18 cellular contexts compared by ENCODE assay signal in the genomic region with DNA sequence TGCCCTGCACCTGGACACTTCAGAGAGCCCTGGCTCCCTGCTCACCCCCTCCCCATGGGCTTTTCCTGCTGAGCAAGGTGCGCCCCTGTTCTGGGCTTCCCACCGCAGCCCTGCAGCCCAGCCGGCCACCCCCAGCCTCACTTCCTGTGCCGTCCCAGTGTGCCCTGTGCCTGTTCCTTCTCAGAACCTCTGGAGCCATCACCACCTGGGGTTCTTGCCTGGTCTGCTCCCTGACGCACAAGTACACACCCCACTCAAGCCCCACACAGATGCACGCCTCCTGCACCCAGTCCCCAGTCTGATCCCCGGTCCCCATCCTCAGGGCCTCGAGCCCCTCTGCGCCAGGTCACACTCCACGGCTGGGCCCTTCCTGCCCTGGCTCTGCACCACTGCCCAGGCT. TPM values are rescaled to one million over a fixed set of nuclear protein-coding genes. Genes with fewer than 3 reads are reported as not detected.
A peak's percentile ranks its signal among the peaks of the same experiment; 100 is the strongest.
DNase-seq lines count a peak whose midpoint lies in the region; ATAC-seq and TF ChIP-seq lines count a peak whose summit lies in the region.
"Had no signal": no experiment of that assay in that cellular context is flagged by ENCODE, and none has a peak within 500 bp of the region (broad histone marks: within the 10 kb centered on the region; RNA-seq: fewer than 3 reads in every experiment).

No MANE protein-coding gene starts in this region.

- POLR2A ChIA-PET in MCF 10A (lab: Yijun Ruan, JAX): no interaction called here
- POLR2A ChIA-PET in WTC11 (lab: Charles Lee): no interaction called here

- H3F3A ChIP-seq in neural progenitor cell (ENCODE audit: low read depth): no peaks in the 10 kb centered on the region

- DNase-seq in MCF 10A (ENCODE audit: unreplicated experiment) (no peak), mammary epithelial cell (no peak), WTC11 (ENCODE audit: low spot score) (no peak), iPS-NIHi11 (ENCODE audit: low spot score) (peak; percentile 7), sciatic nerve (ENCODE audit: low spot score) (no peak), endodermal cell (no peak), neural progenitor cell (ENCODE audit: low spot score) (no peak)
- DNase-seq: AML-193; CD4-positive, CD25-positive, alpha-beta regulatory T cell; CD8-positive, alpha-beta memory T cell; COR-L47; DMS 273 treated with DMSO at 0.1 percent for 48 hours; HFFc6; IMR-90 had no signal

- H3K4me3 ChIP-seq in mammary epithelial cell (replicated peaks in 1 of 3; ENCODE audit: insufficient read depth in 1 of 3, low read depth in 2 of 3, low read length in 3 of 3): no peak overlapping the region
- H3K4me3 ChIP-seq in endodermal cell (ENCODE audit: low read length): no peak overlapping the region
- no peak overlapping the region for H3K4me3 ChIP-seq in neural progenitor cell
- H3K4me3 ChIP-seq: A549 had no signal

- H3K9ac ChIP-seq in mammary epithelial cell (ENCODE audit: insufficient read depth, low read length): no peak overlapping the region
- H3K9ac ChIP-seq in endodermal cell (ENCODE audit: extremely low read depth, low read length, poor library complexity, severe bottlenecking): no peak overlapping the region
- no peak overlapping the region for H3K9ac ChIP-seq in neural progenitor cell

- H3K4me1 ChIP-seq in mammary epithelial cell (ENCODE audit: insufficient read depth, low read length) (no peaks in the 10 kb centered on the region), endodermal cell (ENCODE audit: control insufficient read depth, insufficient read depth, low read length) (no peaks in the 10 kb centered on the region), neural progenitor cell (no peaks in the 10 kb centered on the region)
- H3K4me1 ChIP-seq: A549 had no signal

- H3K79me2 ChIP-seq in mammary epithelial cell (ENCODE audit: insufficient read depth, low read length): no peaks in the 10 kb centered on the region
- no peaks in the 10 kb centered on the region for H3K79me2 ChIP-seq in neural progenitor cell (ENCODE audit: low read depth)

- H4K20me1 ChIP-seq in mammary epithelial cell (ENCODE audit: insufficient read depth, low read length): no peaks in the 10 kb centered on the region
- H4K20me1 ChIP-seq in neural progenitor cell (ENCODE audit: low read depth): no peaks in the 10 kb centered on the region

- BruUV-seq in MCF 10A (replicated peaks; lab: Mats Ljungman, UMichigan) (no TSS peak), mammary epithelial cell (replicated peaks; lab: Mats Ljungman, UMichigan) (no TSS peak)

- 97% methylated on average over 7 of the region's 10 CpGs for WGBS in mammary epithelial cell (ENCODE audit: low coverage, missing lambda C conversion rate)
- 93 to 100% methylated on average over 2 to 10 of the region's 10 CpGs for WGBS in endodermal cell (ENCODE audit: insufficient coverage in 1 of 2, insufficient read length in 1 of 2), 2 experiments

- H3K27me3 Mint-ChIP-seq in MCF 10A (ENCODE audit: insufficient read depth, unreplicated experiment) (no peaks in the 10 kb centered on the region), WTC11 (ENCODE audit: low read depth) (no peaks in the 10 kb centered on the region; the same call in 1 of the 2 replicates), endodermal cell (ENCODE audit: insufficient read depth) (no peaks in the 10 kb centered on the region), neural progenitor cell (ENCODE audit: insufficient read depth, low read depth) (no peaks in the 10 kb centered on the region)
- H3K27me3 Mint-ChIP-seq: CD4-positive, CD25-positive, alpha-beta regulatory T cell; CD8-positive, alpha-beta memory T cell had no signal

- H3K4me1 Mint-ChIP-seq in MCF 10A (ENCODE audit: insufficient read depth, unreplicated experiment): peaks cover 1% of the 10 kb centered on the region
- H3K4me1 Mint-ChIP-seq in WTC11: no peaks in the 10 kb centered on the region
- no peaks in the 10 kb centered on the region for H3K4me1 Mint-ChIP-seq in endodermal cell
- peaks cover 4% of the 10 kb centered on the region for H3K4me1 Mint-ChIP-seq in neural progenitor cell

- H3K4me3 Mint-ChIP-seq in MCF 10A (ENCODE audit: unreplicated experiment): no peak overlapping the region
- no peak overlapping the region for H3K4me3 Mint-ChIP-seq in WTC11
- H3K4me3 Mint-ChIP-seq in endodermal cell: no peak overlapping the region
- H3K4me3 Mint-ChIP-seq in neural progenitor cell: no peak overlapping the region
- H3K4me3 Mint-ChIP-seq: CD4-positive, CD25-positive, alpha-beta regulatory T cell; CD8-positive, alpha-beta memory T cell; HFFc6 had no signal

- H3K36me3 Mint-ChIP-seq in MCF 10A (ENCODE audit: insufficient read depth, unreplicated experiment) (peaks cover 16% of the 10 kb centered on the region), WTC11 (peaks cover 3% of the 10 kb centered on the region; the same call in 1 of the 2 replicates), endodermal cell (ENCODE audit: low read depth) (peaks cover 15% of the 10 kb centered on the region), neural progenitor cell (no peaks in the 10 kb centered on the region)

- H3K4me2 ChIP-seq in mammary epithelial cell (ENCODE audit: insufficient read depth, low read depth, low read length): no peak overlapping the region
- H3K4me2 ChIP-seq in neural progenitor cell: no peak overlapping the region
- H3K4me2 ChIP-seq: A549 had no signal

- intact Hi-C loops in MCF 10A (cut with micrococcal nuclease): no loop called here
- intact Hi-C loops in mammary epithelial cell (cut with micrococcal nuclease): no loop called here
- intact Hi-C loops in sciatic nerve (cut with DNase I): no loop called here

- H3K36me3 ChIP-seq in mammary epithelial cell (ENCODE audit: insufficient read depth, low read length) (no peaks in the 10 kb centered on the region), endodermal cell (ENCODE audit: control insufficient read depth, insufficient read depth, low read length) (peaks cover 3% of the 10 kb centered on the region), neural progenitor cell (no peaks in the 10 kb centered on the region)

- H3K27ac Mint-ChIP-seq in MCF 10A (ENCODE audit: low read depth, unreplicated experiment): peak overlapping the region; percentile 35
- H3K27ac Mint-ChIP-seq in WTC11: 0 out of 2 replicates have a peak overlapping the region, but pooled peaks have one; percentile 27
- H3K27ac Mint-ChIP-seq in endodermal cell: no peak overlapping the region
- H3K27ac Mint-ChIP-seq in neural progenitor cell: no peak overlapping the region
- H3K27ac Mint-ChIP-seq: CD4-positive, CD25-positive, alpha-beta regulatory T cell; HFFc6 had no signal

- H3K9me3 Mint-ChIP-seq in MCF 10A (ENCODE audit: unreplicated experiment): no peaks in the 10 kb centered on the region
- H3K9me3 Mint-ChIP-seq in WTC11: no peaks in the 10 kb centered on the region
- H3K9me3 Mint-ChIP-seq in endodermal cell: no peaks in the 10 kb centered on the region
- H3K9me3 Mint-ChIP-seq in neural progenitor cell: no peaks in the 10 kb centered on the region
- H3K9me3 Mint-ChIP-seq: CD4-positive, CD25-positive, alpha-beta regulatory T cell; CD8-positive, alpha-beta memory T cell; HFFc6 had no signal

- H3K27me3 ChIP-seq in mammary epithelial cell (ENCODE audit: insufficient read depth, low read length) (no peaks in the 10 kb centered on the region), endodermal cell (ENCODE audit: control insufficient read depth, insufficient read depth, low read length, poor library complexity, severe bottlenecking) (no peaks in the 10 kb centered on the region), neural progenitor cell (no peaks in the 10 kb centered on the region)

- ATAC-seq in WTC11 (no peak), sciatic nerve (peak; percentile 13), HG03457 (IDR thresholded peaks at IDR 0.05; ENCODE audit: unreplicated experiment) (no peak)
- ATAC-seq: A549, HCT116 had no signal

- dilution Hi-C loops in mammary epithelial cell (cut with HindIII; ENCODE audit: low sequenced_read_pairs): loop anchor here (5.0 kb wide), 2 partner anchors 34 to 104 kb away; partner anchors contain the start of gene TANGO2

- H3K9me3 ChIP-seq in mammary epithelial cell (replicated peaks; ENCODE audit: insufficient read depth, low read length) (no peaks in the 10 kb centered on the region), endodermal cell (ENCODE audit: control insufficient read depth, low read length) (no peaks in the 10 kb centered on the region), neural progenitor cell (ENCODE audit: low read depth) (no peaks in the 10 kb centered on the region)
- H3K9me3 ChIP-seq: A549 had no signal

- H2AFZ ChIP-seq in mammary epithelial cell (ENCODE audit: low read depth, low read length) (no peak overlapping the region), neural progenitor cell (replicated peaks) (no peak overlapping the region)

- CTCF ChIA-PET in MCF 10A (lab: Yijun Ruan, JAX): no interaction called here
- CTCF ChIA-PET in mammary epithelial cell (lab: Charles Lee; ENCODE audit: low non-redundant PET): no interaction called here
- CTCF ChIA-PET in WTC11 (lab: Charles Lee): no interaction called here

- in situ Hi-C loops in mammary epithelial cell (cut with MboI; ENCODE audit: low sequenced_read_pairs in 2 of 2): no loop called here

- TF ChIP-seq CTCF in MCF 10A (IDR thresholded peaks at IDR 0.05; ENCODE audit: unreplicated experiment) (no peak), mammary epithelial cell (conservative IDR thresholded peaks at IDR 0.05 in 1 of 2, IDR thresholded peaks at IDR 0.05 in 1 of 2; ENCODE audit: extremely low read depth in 1 of 2, insufficient read depth in 1 of 2, low read depth in 1 of 2, low read length in 2 of 2) (no peak), WTC11 (IDR thresholded peaks at IDR 0.05) (no peak), endodermal cell (conservative IDR thresholded peaks at IDR 0.05) (no peak), neural progenitor cell (IDR thresholded peaks at IDR 0.05) (no peak)

- H3K27ac ChIP-seq in mammary epithelial cell (ENCODE audit: insufficient read depth, low read depth, low read length) (no peak overlapping the region), endodermal cell (ENCODE audit: low read depth, low read length) (no peak overlapping the region), neural progenitor cell (no peak overlapping the region)
- H3K27ac ChIP-seq: 22Rv1, A549 had no signal

RNA-seq across cellular contexts. Expression of gene DGCR8, which starts 23.9 kb away (rescaled TPM):
- 40.8 and 49.1 TPM in 2 replicates for total RNA-seq in MCF 10A (2022)
- total RNA-seq in mammary epithelial cell: 10 to 100 TPM; 23.0 to 40.4 TPM
- polyA plus RNA-seq in mammary epithelial cell: 20.0 TPM
- polyA minus RNA-seq in mammary epithelial cell: 51.5 TPM
- total RNA-seq in WTC11 (2021): 39.5 to 55.0 TPM (median 41.2 TPM) in 3 replicates
- 37.6 TPM for total RNA-seq in sciatic nerve
- total RNA-seq in endodermal cell: 10 to 100 TPM; 61.3 to 76.1 TPM
- polyA plus RNA-seq in endodermal cell (2013, experiment 1 of 2): 43.6 TPM
- polyA plus RNA-seq in endodermal cell (2013, experiment 2 of 2): 34.4 TPM
- 29.1 and 39.7 TPM in 2 replicates for total RNA-seq in neural progenitor cell (ENCODE audit: low replicate concordance)

RNA-seq across cellular contexts. Expression of gene TANGO2, which starts 35.3 kb away (rescaled TPM):
- total RNA-seq in MCF 10A (2022) (13.9 and 16.0 TPM in 2 replicates), mammary epithelial cell (10 to 100 TPM; 22.5 to 45.7 TPM), WTC11 (2021) (13.2 to 16.8 TPM (median 14.8 TPM) in 3 replicates), sciatic nerve (28.4 TPM), endodermal cell (10 to 100 TPM; 19.9 to 21.8 TPM), neural progenitor cell (ENCODE audit: low replicate concordance) (9.1 and 10.0 TPM in 2 replicates)
- polyA plus RNA-seq in mammary epithelial cell: 39.1 TPM
- 47.0 TPM for polyA minus RNA-seq in mammary epithelial cell
- polyA plus RNA-seq in endodermal cell (2013, experiment 1 of 2): 8.5 TPM
- 9.2 TPM for polyA plus RNA-seq in endodermal cell (2013, experiment 2 of 2)

RNA-seq across cellular contexts. Expression of gene ARVCF, which starts 39.5 kb away (rescaled TPM):
- total RNA-seq in MCF 10A (2022) (7.5 and 11.8 TPM in 2 replicates), mammary epithelial cell (10 to 100 TPM; 16.4 to 34.3 TPM), WTC11 (2021) (58.3 to 65.4 TPM (median 61.3 TPM) in 3 replicates), sciatic nerve (59.4 TPM), endodermal cell (10 to 100 TPM; 48.3 to 61.3 TPM), neural progenitor cell (ENCODE audit: low replicate concordance) (35.4 and 159 TPM in 2 replicates)
- polyA plus RNA-seq in mammary epithelial cell: 6.0 TPM
- polyA minus RNA-seq in mammary epithelial cell: 2.3 TPM
- 71.1 TPM for polyA plus RNA-seq in endodermal cell (2013, experiment 1 of 2)
- 66.0 TPM for polyA plus RNA-seq in endodermal cell (2013, experiment 2 of 2)

RNA-seq across cellular contexts. Expression of gene RANBP1, which starts 59.7 kb away (rescaled TPM):
- 126 and 195 TPM in 2 replicates for total RNA-seq in MCF 10A (2022)
- total RNA-seq in mammary epithelial cell: 100 to 1,000 TPM in 1 of 2 donors, 10 to 100 TPM in 1; 80.2 to 211 TPM
- 320 TPM for polyA plus RNA-seq in mammary epithelial cell
- polyA minus RNA-seq in mammary epithelial cell: 116 TPM
- total RNA-seq in WTC11 (2021): 379 to 443 TPM (median 400 TPM) in 3 replicates
- 58.8 TPM for total RNA-seq in sciatic nerve
- total RNA-seq in endodermal cell: 100 to 1,000 TPM; 320 to 415 TPM
- polyA plus RNA-seq in endodermal cell (2013, experiment 1 of 2): 514 TPM
- polyA plus RNA-seq in endodermal cell (2013, experiment 2 of 2): 506 TPM
- total RNA-seq in neural progenitor cell (ENCODE audit: low replicate concordance): 874 and 918 TPM in 2 replicates

Comparison
In these comparisons a context has a peak if more than half of its experiments do, and no peak if none do; other contexts are left out.
1. H3K27ac Mint-ChIP-seq: peak in MCF 10A (single experiment) and WTC11 (single experiment); none in endodermal cell (single experiment) and neural progenitor cell (single experiment).